2 cellular contexts compared by ENCODE assay signal in genomic region chr12:122026706-122027328, GRCh38.
TF ChIP-seq lines count a peak whose summit lies in the region.

No MANE protein-coding gene starts in this region.

TF ChIP-seq in IMR-90, 13 proteins besides CTCF, POLR2A, EP300 and RAD21 (continued from another document):
- TF ChIP-seq ELK1 (IDR thresholded peaks at IDR 0.05; ENCODE audit: borderline replicate concordance, low read depth, low read length) = no peak
- no peak for TF ChIP-seq BHLHE40 (IDR thresholded peaks at IDR 0.05; ENCODE audit: low read depth, low read length)
- no peak for TF ChIP-seq FOS (IDR thresholded peaks at IDR 0.05; ENCODE audit: low read depth, low read length)
- no peak for TF ChIP-seq SMC3 (IDR thresholded peaks at IDR 0.05; ENCODE audit: low read depth, low read length)
- no peak for TF ChIP-seq USF2 (IDR thresholded peaks at IDR 0.05; ENCODE audit: low read depth, low read length)
- TF ChIP-seq MAZ (IDR thresholded peaks at IDR 0.05; ENCODE audit: borderline replicate concordance, low read depth, low read length) = no peak
- no peak for TF ChIP-seq RFX5 (IDR thresholded peaks at IDR 0.05; ENCODE audit: low read depth, low read length)
- TF ChIP-seq CHD1 (IDR thresholded peaks at IDR 0.05; ENCODE audit: low read depth, low read length) = no peak
- no peak for TF ChIP-seq RCOR1 (IDR thresholded peaks at IDR 0.05; ENCODE audit: insufficient replicate concordance, low read length)
TF ChIP-seq in IMR-90: peak in this region for 0.

TF ChIP-seq in WTC11, 78 proteins besides CTCF, POLR2A, EP300 and RAD21:
- TF ChIP-seq ZBTB43 (CRISPR knock-in tag; IDR thresholded peaks at IDR 0.05) (no peak), RORB (CRISPR knock-in tag; IDR thresholded peaks at IDR 0.05) (no peak), GABPB1 (CRISPR knock-in tag; IDR thresholded peaks at IDR 0.05) (no peak), ZNF396 (CRISPR knock-in tag; IDR thresholded peaks at IDR 0.05; ENCODE audit: borderline replicate concordance) (no peak), TEAD1 (CRISPR knock-in tag; IDR thresholded peaks at IDR 0.05) (no peak), ZNF671 (CRISPR knock-in tag; IDR thresholded peaks at IDR 0.05) (no peak), SMAD3 (CRISPR knock-in tag; IDR thresholded peaks at IDR 0.05; ENCODE audit: borderline replicate concordance) (no peak), FOXP4 (CRISPR knock-in tag; IDR thresholded peaks at IDR 0.05) (no peak), NR3C1 (CRISPR knock-in tag; conservative IDR thresholded peaks at IDR 0.05; ENCODE audit: low read depth) (no peak), ATF1 (CRISPR knock-in tag; IDR thresholded peaks at IDR 0.05) (no peak), STAT6 (CRISPR knock-in tag; conservative IDR thresholded peaks at IDR 0.05; ENCODE audit: low read depth) (no peak), TCF7 (CRISPR knock-in tag; IDR thresholded peaks at IDR 0.05; ENCODE audit: low read depth) (no peak), ATF6 (CRISPR knock-in tag; IDR thresholded peaks at IDR 0.05) (no peak), CREB1 (CRISPR knock-in tag; IDR thresholded peaks at IDR 0.05) (no peak), ZNF317 (CRISPR knock-in tag; IDR thresholded peaks at IDR 0.05; ENCODE audit: borderline replicate concordance, low read depth) (no peak), ELF4 (CRISPR knock-in tag; IDR thresholded peaks at IDR 0.05; ENCODE audit: low read depth) (no peak), KAT7 (CRISPR knock-in tag; IDR thresholded peaks at IDR 0.05; ENCODE audit: borderline replicate concordance) (no peak), MLX (CRISPR knock-in tag; IDR thresholded peaks at IDR 0.05) (no peak), ZNF138 (CRISPR knock-in tag; conservative IDR thresholded peaks at IDR 0.05) (no peak)
